In genomic region chr1:110619412-110620249, GRCh38 we compare ENCODE assay signal across 8 cellular contexts. TPM values are rescaled to one million over a fixed set of nuclear protein-coding genes. Genes with fewer than 3 reads are reported as not detected.
DNase-seq lines count a peak whose midpoint lies in the region; ATAC-seq and TF ChIP-seq lines count a peak whose summit lies in the region.

No MANE protein-coding gene starts in this region.

- H3K4me3 Mint-ChIP-seq in activated B cell treated with CpG ODN at 0.5 μM for 24 hours: peak overlapping the region; percentile 92

- H3K27ac Mint-ChIP-seq in activated B cell treated with CpG ODN at 0.5 μM for 24 hours: peak overlapping the region; percentile 87

- no peaks in the 10 kb centered on the region for H3K27me3 Mint-ChIP-seq in activated B cell treated with CpG ODN at 0.5 μM for 24 hours

- intact Hi-C loops in activated B cell treated with CpG ODN at 0.5 μM for 24 hours (cut with micrococcal nuclease): loop anchor here (1.0 to 5.0 kb wide), 7 partner anchors 11 to 713 kb away; no protein-coding TSS in a partner anchor

- TF ChIP-seq CTCF in AG09309 (IDR thresholded peaks at IDR 0.05; ENCODE audit: control insufficient read depth, insufficient read depth, low read depth, low read length, missing control alignments): peak; percentile 96
- TF ChIP-seq CTCF in activated B cell treated with CpG ODN at 0.5 μM for 24 hours (IDR thresholded peaks at IDR 0.05): peak; percentile 93
- peak; percentile 89 for TF ChIP-seq CTCF in cardiac fibroblast (IDR thresholded peaks at IDR 0.05; ENCODE audit: low read depth, low read length)

- no peaks in the 10 kb centered on the region for H3K9me3 Mint-ChIP-seq in activated B cell treated with CpG ODN at 0.5 μM for 24 hours

- H3K4me3 ChIP-seq in AG09309 (ENCODE audit: control insufficient read depth, low read depth, low read length) (no peak overlapping the region), cardiac fibroblast (replicated peaks in 1 of 2; ENCODE audit: low read depth in 2 of 2, low read length in 2 of 2) (no peak overlapping the region)

- peaks cover 25% of the 10 kb centered on the region for H3K4me1 Mint-ChIP-seq in activated B cell treated with CpG ODN at 0.5 μM for 24 hours

- no peak for DNase-seq in AG09309 (ENCODE audit: low read depth)
- peak; percentile 91 for DNase-seq in NCI-H2196 (lab: John Stamatoyannopoulos, UW; ENCODE audit: unreplicated experiment)
- peak; percentile 89 for DNase-seq in activated B cell treated with CpG ODN at 0.5 μM for 24 hours
- peak; percentile 60 to 70 for DNase-seq in cardiac fibroblast (ENCODE audit: low read depth in 2 of 2)
- peak; percentile 90 for DNase-seq in inferior parietal cortex (ENCODE audit: extremely low spot score)
- DNase-seq in stimulated activated CD4-positive, alpha-beta T cell treated with anti-CD3 and anti-CD28 coated beads, Interleukin-1b, Interleukin-23, amount 100 ng/mL, for 24 hours (ENCODE audit: low read depth in 4 of 4, low spot score in 1 of 4): peak; percentile 79 to 84 (median 80)

- ATAC-seq in GM18868 (IDR thresholded peaks at IDR 0.05; ENCODE audit: unreplicated experiment) (peak; percentile 86), HG03103 (IDR thresholded peaks at IDR 0.05; ENCODE audit: low read depth, unreplicated experiment) (peak; percentile 82), activated B cell treated with CpG ODN at 0.5 μM for 24 hours (ENCODE audit: low read depth) (peak; percentile 89)

- H3K36me3 Mint-ChIP-seq in activated B cell treated with CpG ODN at 0.5 μM for 24 hours (ENCODE audit: low read depth): no peaks in the 10 kb centered on the region

- CTCF ChIA-PET in activated B cell treated with CpG ODN at 0.5 μM for 24 hours (lab: Charles Lee): interaction anchor here (0.7 to 6.5 kb wide), 31 partner anchors 9 to 715 kb away, joined by 3 to 149 read pairs (median 5); partner anchors contain the start of genes KCNA2, KCNA3 and LRIF1

- POLR2A ChIA-PET in activated B cell treated with CpG ODN at 0.5 μM for 24 hours (lab: Charles Lee): interaction anchor here (0.6 to 2.4 kb wide), 16 partner anchors 9 to 373 kb away, joined by 3 to 25 read pairs (median 4); partner anchors contain the start of genes CD53, KCNA2 and LRIF1

RNA-seq across cellular contexts. Expression of gene KCNA2, which starts 13.5 kb away (rescaled TPM):
- 0.12 and 0.13 TPM in 2 replicates for total RNA-seq in activated B cell treated with CpG ODN at 0.5 μM for 24 hours

RNA-seq across cellular contexts. Expression of gene KCNA3, which starts 55.1 kb away (rescaled TPM):
- 15.0 and 20.0 TPM in 2 replicates for total RNA-seq in activated B cell treated with CpG ODN at 0.5 μM for 24 hours
